In the genomic region with DNA sequence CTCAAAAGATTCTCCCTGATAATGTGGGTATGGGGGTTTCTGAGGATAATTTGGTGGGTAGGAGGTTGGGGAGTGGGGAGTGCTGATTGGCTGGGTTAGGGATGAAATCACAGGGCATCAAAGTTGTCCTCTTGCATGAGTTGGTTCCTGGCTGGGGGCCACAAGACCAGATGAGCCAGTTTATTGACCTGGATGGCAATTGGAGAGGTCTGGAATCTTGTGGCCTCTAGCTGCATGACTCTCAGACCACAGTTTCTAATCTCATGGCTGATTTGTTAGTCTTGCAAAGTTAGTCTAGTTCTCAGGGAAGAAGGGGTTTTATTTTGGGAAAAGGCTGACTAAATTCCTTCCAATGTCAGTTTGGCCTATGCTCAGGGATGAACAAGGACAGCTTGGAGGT, we compare ENCODE assay signal across 13 cellular contexts. TPM values are rescaled to one million over a fixed set of nuclear protein-coding genes. Genes with fewer than 3 reads are reported as not detected.
DNase-seq lines count a peak whose midpoint lies in the region; ATAC-seq and TF ChIP-seq lines count a peak whose summit lies in the region.
"Had no signal": no experiment of that assay in that cellular context is flagged by ENCODE, and none has a peak within 500 bp of the region (broad histone marks: within the 10 kb centered on the region; RNA-seq: fewer than 3 reads in every experiment).

No MANE protein-coding gene starts in this region.

- no peak for ATAC-seq in T-helper 17 cell
- no peak for ATAC-seq in GM19397 (IDR thresholded peaks at IDR 0.05; ENCODE audit: unreplicated experiment)
- ATAC-seq in HG03025 (IDR thresholded peaks at IDR 0.05; ENCODE audit: low FRiP score, unreplicated experiment) = no peak

- no peaks in the 10 kb centered on the region for H4K20me1 ChIP-seq in mammary epithelial cell (ENCODE audit: insufficient read depth, low read length)

- dilution Hi-C loops in mammary epithelial cell (cut with HindIII; ENCODE audit: low sequenced_read_pairs) = no loop called here

- H3K4me3 Mint-ChIP-seq in MCF 10A (ENCODE audit: unreplicated experiment) (no peak overlapping the region), T-helper 17 cell (no peak overlapping the region)
- H3K4me3 Mint-ChIP-seq: neural progenitor cell had no signal

- H3K4me1 ChIP-seq in mammary epithelial cell (ENCODE audit: insufficient read depth, low read length) (peaks cover 4% of the 10 kb centered on the region), uterus (no peaks in the 10 kb centered on the region)
- H3K4me1 ChIP-seq: colonic mucosa, neural progenitor cell had no signal

- no peak overlapping the region for H3K4me2 ChIP-seq in mammary epithelial cell (ENCODE audit: insufficient read depth, low read depth, low read length)
- H3K4me2 ChIP-seq: neural progenitor cell had no signal

- H3K9me3 Mint-ChIP-seq in MCF 10A (ENCODE audit: unreplicated experiment) = peaks cover 7% of the 10 kb centered on the region

- POLR2A ChIA-PET in MCF 10A (lab: Yijun Ruan, JAX) = interaction anchor here (0.5 kb wide), 1 partner anchor 337 kb away, joined by 3 read pairs; no protein-coding TSS in a partner anchor

- H3K27me3 ChIP-seq in mammary epithelial cell (ENCODE audit: insufficient read depth, low read length) (no peaks in the 10 kb centered on the region), uterus (no peaks in the 10 kb centered on the region)
- H3K27me3 ChIP-seq: colonic mucosa, neural progenitor cell had no signal

- H3K36me3 Mint-ChIP-seq in MCF 10A (ENCODE audit: insufficient read depth, unreplicated experiment) (no peaks in the 10 kb centered on the region), T-helper 17 cell (ENCODE audit: low read depth) (no peaks in the 10 kb centered on the region)
- H3K36me3 Mint-ChIP-seq: neural progenitor cell had no signal

- no peak overlapping the region for H3K9ac ChIP-seq in mammary epithelial cell (ENCODE audit: insufficient read depth, low read length)
- H3K9ac ChIP-seq: neural progenitor cell had no signal

- no peak overlapping the region for H2AFZ ChIP-seq in mammary epithelial cell (ENCODE audit: low read depth, low read length)
- H2AFZ ChIP-seq: neural progenitor cell had no signal

- CTCF ChIA-PET in mammary epithelial cell (lab: Charles Lee; ENCODE audit: low non-redundant PET) (no interaction called here), MCF 10A (lab: Yijun Ruan, JAX) (interaction anchor here (0.9 to 1.1 kb wide), 2 partner anchors 17 to 95 kb away, joined by 3 to 4 read pairs; no protein-coding TSS in a partner anchor)

- H3K27me3 Mint-ChIP-seq in MCF 10A (ENCODE audit: insufficient read depth, unreplicated experiment) (no peaks in the 10 kb centered on the region), T-helper 17 cell (no peaks in the 10 kb centered on the region)

- H3K36me3 ChIP-seq in mammary epithelial cell (ENCODE audit: insufficient read depth, low read length) (no peaks in the 10 kb centered on the region), uterus (no peaks in the 10 kb centered on the region)
- H3K36me3 ChIP-seq: colonic mucosa, left ventricle myocardium inferior, neural progenitor cell had no signal

- no peak for TF ChIP-seq POLR2A in uterus (IDR thresholded peaks at IDR 0.05)

- intact Hi-C loops in mammary epithelial cell (cut with micrococcal nuclease) (no loop called here), MCF 10A (cut with micrococcal nuclease) (loop anchor here (5.0 kb wide), 1 partner anchor 71 kb away; no protein-coding TSS in a partner anchor), uterus (cut with DNase I; ENCODE audit: low total_unique reads) (no loop called here)

- H3K4me1 Mint-ChIP-seq in MCF 10A (ENCODE audit: insufficient read depth, unreplicated experiment) (peaks cover 13% of the 10 kb centered on the region), T-helper 17 cell (peaks cover 25% of the 10 kb centered on the region)

- TF ChIP-seq CTCF in mammary epithelial cell (conservative IDR thresholded peaks at IDR 0.05 in 1 of 2, IDR thresholded peaks at IDR 0.05 in 1 of 2; ENCODE audit: extremely low read depth in 1 of 2, insufficient read depth in 1 of 2, low read depth in 1 of 2, low read length in 2 of 2) (no peak), MCF 10A (IDR thresholded peaks at IDR 0.05; ENCODE audit: unreplicated experiment) (no peak), uterus (IDR thresholded peaks at IDR 0.05) (no peak)

- H3K27ac Mint-ChIP-seq in MCF 10A (ENCODE audit: low read depth, unreplicated experiment) (no peak overlapping the region), T-helper 17 cell (peak overlapping the region; percentile 83)
- H3K27ac Mint-ChIP-seq: neural progenitor cell had no signal

- H3K27ac ChIP-seq in mammary epithelial cell (ENCODE audit: insufficient read depth, low read depth, low read length) = no peak overlapping the region
- H3K27ac ChIP-seq in uterus = peak overlapping the region; percentile 55 to 75
- H3K27ac ChIP-seq: C4-2B, colonic mucosa, left ventricle myocardium inferior, neural progenitor cell had no signal

- in situ Hi-C loops in mammary epithelial cell (cut with MboI; ENCODE audit: low sequenced_read_pairs in 2 of 2) = no loop called here

- no TSS peak for BruUV-seq in mammary epithelial cell (replicated peaks; lab: Mats Ljungman, UMichigan)
- no TSS peak for BruUV-seq in MCF 10A (replicated peaks; lab: Mats Ljungman, UMichigan)

- H3K9me3 ChIP-seq in mammary epithelial cell (replicated peaks; ENCODE audit: insufficient read depth, low read length) (no peaks in the 10 kb centered on the region), T-helper 17 cell (ENCODE audit: control insufficient read depth, low read length, poor library complexity, severe bottlenecking) (no peaks in the 10 kb centered on the region), uterus (no peaks in the 10 kb centered on the region)
- H3K9me3 ChIP-seq: colonic mucosa, left ventricle myocardium inferior had no signal

- no peaks in the 10 kb centered on the region for H3K79me2 ChIP-seq in mammary epithelial cell (ENCODE audit: insufficient read depth, low read length)

- DNase-seq in mammary epithelial cell (peak; percentile 41), MCF 10A (ENCODE audit: unreplicated experiment) (no peak), T-helper 17 cell (no peak), fibroblast of peridontal ligament (ENCODE audit: extremely low read depth) (peak; percentile 82), uterus (no peak), activated gamma-delta T cell treated with Interleukin-2 at 50 U/mL for 16 hours (no peak)
- DNase-seq: colonic mucosa, left ventricle myocardium inferior, NCI-H1417 had no signal

- H3K4me3 ChIP-seq in mammary epithelial cell (replicated peaks in 1 of 3; ENCODE audit: insufficient read depth in 1 of 3, low read depth in 2 of 3, low read length in 3 of 3) (no peak overlapping the region), uterus (no peak overlapping the region)
- H3K4me3 ChIP-seq: colonic mucosa, left ventricle myocardium inferior, neural progenitor cell had no signal

RNA-seq across cellular contexts. Expression of a gene that starts 3.3 kb away (rescaled TPM):
- total RNA-seq in mammary epithelial cell = 10 to 100 TPM; 10.9 to 31.5 TPM
- 5.9 TPM for polyA plus RNA-seq in mammary epithelial cell
- 2.0 TPM for polyA minus RNA-seq in mammary epithelial cell
- 10.4 and 10.6 TPM in 2 replicates for total RNA-seq in MCF 10A (2022)
- total RNA-seq in T-helper 17 cell = 10 to 100 TPM; 27.3 to 29.4 TPM
- total RNA-seq in uterus = 10 to 100 TPM; 57.9 to 86.6 (median 78.5) TPM

RNA-seq across cellular contexts. Expression of a gene that starts 45.6 kb away (rescaled TPM):
- total RNA-seq in mammary epithelial cell = 10 to 100 TPM; 20.2 to 27.2 TPM
- polyA plus RNA-seq in mammary epithelial cell = 11.0 TPM
- 12.8 TPM for polyA minus RNA-seq in mammary epithelial cell
- total RNA-seq in MCF 10A (2022) = 19.4 and 20.1 TPM in 2 replicates
- 10 to 100 TPM; 18.3 to 21.9 TPM for total RNA-seq in T-helper 17 cell
- total RNA-seq in uterus = 10 to 100 TPM; 11.2 to 38.6 (median 20.5) TPM

RNA-seq across cellular contexts. Expression of a gene that starts 57.6 kb away (rescaled TPM):
- total RNA-seq in mammary epithelial cell = 10 to 100 TPM in 1 of 2 donors, 1 to 10 TPM in 1; 1.2 to 10.3 TPM
- 0.68 TPM for polyA plus RNA-seq in mammary epithelial cell
- not detected for polyA minus RNA-seq in mammary epithelial cell
- total RNA-seq in MCF 10A (2022) = 1.7 and 2.2 TPM in 2 replicates
- 10 to 100 TPM; 88.4 to 98.8 TPM for total RNA-seq in T-helper 17 cell
- total RNA-seq in uterus = 10 to 100 TPM; 18.4 to 95.0 (median 50.5) TPM

Comparison
In these comparisons a context has a peak if more than half of its experiments do, and no peak if none do; other contexts are left out.
1. DNase-seq: peak in mammary epithelial cell (single experiment) and fibroblast of peridontal ligament (single experiment); none in MCF 10A (single experiment), T-helper 17 cell (0 of 3), uterus (0 of 2) and activated gamma-delta T cell treated with Interleukin-2 at 50 U/mL for 16 hours (single experiment).